ENCODE assay signal across 15 cellular contexts in genomic region chr3:82496890-82497560, GRCh38.
DNase-seq lines count a peak whose midpoint lies in the region; ATAC-seq and TF ChIP-seq lines count a peak whose summit lies in the region.
"Had no signal": no experiment of that assay in that cellular context is flagged by ENCODE, and none has a peak within 500 bp of the region (broad histone marks: within the 10 kb centered on the region; RNA-seq: fewer than 3 reads in every experiment).

No MANE protein-coding gene starts in this region.

- TF ChIP-seq POLR2A in gastrocnemius medialis (IDR thresholded peaks at IDR 0.05), result no peak
- TF ChIP-seq POLR2A in GM18505 (IDR thresholded peaks at IDR 0.05; ENCODE audit: borderline replicate concordance, extremely low read depth, insufficient read depth, insufficient read length), result no peak

- H3K79me2 ChIP-seq in PC-3 (ENCODE audit: low read length), result no peaks in the 10 kb centered on the region

- H3K4me1 ChIP-seq in PC-3 (ENCODE audit: insufficient read depth, low read length), result no peaks in the 10 kb centered on the region
- no peaks in the 10 kb centered on the region for H3K4me1 ChIP-seq in gastrocnemius medialis
- H3K4me1 ChIP-seq: BLaER1 had no signal

- CTCF ChIA-PET in PC-3 (lab: Charles Lee), result no interaction called here

- H3K9me2 ChIP-seq in PC-3 (replicated peaks; ENCODE audit: low read length), result no peaks in the 10 kb centered on the region

- H3K4me2 ChIP-seq in PC-3 (ENCODE audit: low read length), result no peak overlapping the region
- H3K4me2 ChIP-seq: BLaER1 had no signal

- in situ Hi-C loops in GM13977 (cut with MboI; ENCODE audit: low pct_unique_long_range_greater_than_20kb, low sequenced_read_pairs, unreplicated experiment) (no loop called here), gastrocnemius medialis (cut with MboI; ENCODE audit: low sequenced_read_pairs in 4 of 4) (no loop called here)

- intact Hi-C loops in PC-3 (cut with micrococcal nuclease) (loop anchor here (1.0 kb wide), 1 partner anchor 210 kb away; no protein-coding TSS in a partner anchor), head of caudate nucleus (cut with DNase I) (no loop called here), gastrocnemius medialis (cut with DNase I; ENCODE audit: low total_unique reads) (no loop called here)

- H3K4me3 ChIP-seq in PC-3 (ENCODE audit: low read length) (no peak overlapping the region), gastrocnemius medialis (no peak overlapping the region)
- H3K4me3 ChIP-seq: BLaER1 had no signal

- H3K9ac ChIP-seq in PC-3 (ENCODE audit: low read length), result no peak overlapping the region
- H3K9ac ChIP-seq: BLaER1 had no signal

- H3K27me3 ChIP-seq in PC-3 (ENCODE audit: low read length), result no peaks in the 10 kb centered on the region
- no peaks in the 10 kb centered on the region for H3K27me3 ChIP-seq in gastrocnemius medialis
- H3K27me3 ChIP-seq: BLaER1, neutrophil had no signal

- BruUV-seq in PC-3 (replicated peaks; lab: Mats Ljungman, UMichigan), result no TSS peak

- POLR2A ChIA-PET in PC-3 (lab: Charles Lee; ENCODE audit: unreplicated experiment), result no interaction called here

- DNase-seq in AML-193 (lab: John Stamatoyannopoulos, UW) (peak; percentile 32 to 40), GM13977 (ENCODE audit: low spot score) (peak; percentile 17), PC-3 (peak; percentile 58), head of caudate nucleus (peak in 29 of 42 donors; percentile 10 to 71 (median 40)), gastrocnemius medialis (no peak), KG1 (lab: John Stamatoyannopoulos, UW) (no peak)
- DNase-seq: activated CD4-positive, alpha-beta T cell treated with anti-CD3 and anti-CD28 coated beads, Interleukin-2, amount 50 U/mL, for 1 hour; activated naive CD8-positive, alpha-beta T cell treated with anti-CD3 and anti-CD28 coated beads for 36 hours; NCI-H2029; stimulated activated CD4-positive, alpha-beta T cell treated with anti-CD3 and anti-CD28 coated beads, Interleukin-4, amount 100 ng/mL, for 24 hours had no signal

- no peaks in the 10 kb centered on the region for H3F3A ChIP-seq in PC-3 (ENCODE audit: low read length, unreplicated experiment)

- no peaks in the 10 kb centered on the region for H4K20me1 ChIP-seq in PC-3 (ENCODE audit: low read length)
- H4K20me1 ChIP-seq: BLaER1 had no signal

- no peaks in the 10 kb centered on the region for H3K36me3 ChIP-seq in PC-3 (ENCODE audit: low read depth, low read length)
- H3K36me3 ChIP-seq in gastrocnemius medialis, result no peaks in the 10 kb centered on the region
- H3K36me3 ChIP-seq: BLaER1, neutrophil had no signal

- ATAC-seq in PC-3 (peak; percentile 70), gastrocnemius medialis (no peak), GM18505 (IDR thresholded peaks at IDR 0.05; ENCODE audit: unreplicated experiment) (no peak), GM18517 (IDR thresholded peaks at IDR 0.05; ENCODE audit: unreplicated experiment) (no peak)
- ATAC-seq: Right ventricle myocardium inferior had no signal

- peak; percentile 36 for TF ChIP-seq CTCF in GM13977 (IDR thresholded peaks at IDR 0.05; ENCODE audit: extremely low read depth, insufficient read depth, missing control alignments)
- peak; percentile 85 for TF ChIP-seq CTCF in PC-3 (conservative IDR thresholded peaks at IDR 0.05; ENCODE audit: low read depth, low read length)
- TF ChIP-seq CTCF in gastrocnemius medialis (IDR thresholded peaks at IDR 0.05 in 4 of 5, conservative IDR thresholded peaks at IDR 0.05 in 1 of 5), result no peak

- H2AFZ ChIP-seq in PC-3 (ENCODE audit: low read length), result no peak overlapping the region

- H3K9me3 ChIP-seq in PC-3 (ENCODE audit: low read length), result no peaks in the 10 kb centered on the region
- H3K9me3 ChIP-seq in gastrocnemius medialis, result no peaks in the 10 kb centered on the region
- H3K9me3 ChIP-seq: BLaER1, neutrophil had no signal

- H3K27ac ChIP-seq in PC-3 (ENCODE audit: low read length), result no peak overlapping the region
- no peak overlapping the region for H3K27ac ChIP-seq in gastrocnemius medialis
- H3K27ac ChIP-seq: BLaER1, neutrophil had no signal

Comparison
In these comparisons a context has a peak if more than half of its experiments do, and no peak if none do; other contexts are left out.
1. DNase-seq: peak in AML-193 (2 of 2), GM13977 (single experiment), PC-3 (single experiment) and head of caudate nucleus (29 of 42); none in gastrocnemius medialis (0 of 2) and KG1 (single experiment).
2. CTCF ChIP-seq: peak in GM13977 (single experiment) and PC-3 (single experiment); none in gastrocnemius medialis (0 of 5).